Comparison of ENCODE assay signal across 28 cellular contexts in genomic region chr7:96422388-96422787, GRCh38.
"Had no signal": no experiment of that assay in that cellular context is flagged by ENCODE, and none has a peak within 500 bp of the region (broad histone marks: within the 10 kb centered on the region; RNA-seq: fewer than 3 reads in every experiment).

No MANE protein-coding gene starts in this region.

- DNase-seq: natural killer cell; occipital lobe; ovary; posterior cingulate gyrus; psoas muscle; right cardiac atrium; right lobe of liver; sigmoid colon; small intestine; stimulated activated CD4-positive, alpha-beta T cell treated with anti-CD3 and anti-CD28 coated beads, Interleukin-15, amount 100 ng/mL, for 24 hours; stimulated activated CD4-positive, alpha-beta T cell treated with anti-CD3 and anti-CD28 coated beads, Interleukin-2, amount 100 ng/mL, for 24 hours; stimulated activated CD4-positive, alpha-beta T cell treated with anti-CD3 and anti-CD28 coated beads, Interleukin-2, amount 100 ng/mL, for 48 hours; stimulated activated CD4-positive, alpha-beta T cell treated with anti-CD3 and anti-CD28 coated beads, Interleukin-4, amount 100 ng/mL, for 24 hours; stimulated activated naive B cell treated with anti-CD40 and anti-IgM and Interleukin-4, amounts not matched to agents 10 μg/mL and 1 μg/mL and 100 μg/mL, for 72 hours; stimulated activated naive CD4-positive, alpha-beta T cell treated with Interleukin-2 at 50 U/mL for 16 hours; stomach; thyroid gland; trophoblast cell; upper lobe of left lung; uterus had no signal

- H3K36me3 Mint-ChIP-seq: natural killer cell; neural progenitor cell; stimulated activated effector memory CD8-positive, alpha-beta T cell treated with anti-CD3 and anti-CD28 coated beads, Interleukin-12 subunit alpha, Interleukin-12 subunit beta, amount 100 ng/mL, for 72 hours; stimulated activated naive B cell treated with anti-CD40 and anti-IgM and Interleukin-4, amounts not matched to agents 10 μg/mL and 1 μg/mL and 100 μg/mL, for 72 hours had no signal

- H3K4me3 Mint-ChIP-seq: natural killer cell; nephron; neural progenitor cell; stimulated activated effector memory CD8-positive, alpha-beta T cell treated with anti-CD3 and anti-CD28 coated beads, Interleukin-12 subunit alpha, Interleukin-12 subunit beta, amount 100 ng/mL, for 72 hours; stimulated activated naive B cell treated with anti-CD40 and anti-IgM and Interleukin-4, amounts not matched to agents 10 μg/mL and 1 μg/mL and 100 μg/mL, for 72 hours; stimulated activated naive CD8-positive, alpha-beta T cell treated with anti-CD3 and anti-CD28 coated beads, Interleukin-15, Interleukin-2, amounts not matched to agents 100 ng/mL and 50 ng/mL, for 24 hours had no signal

- H3K27ac Mint-ChIP-seq: natural killer cell; nephron; neural progenitor cell; progenitor cell of endocrine pancreas; stimulated activated effector memory CD8-positive, alpha-beta T cell treated with anti-CD3 and anti-CD28 coated beads, Interleukin-12 subunit alpha, Interleukin-12 subunit beta, amount 100 ng/mL, for 72 hours; stimulated activated naive B cell treated with anti-CD40 and anti-IgM and Interleukin-4, amounts not matched to agents 10 μg/mL and 1 μg/mL and 100 μg/mL, for 72 hours; stimulated activated naive CD8-positive, alpha-beta T cell treated with anti-CD3 and anti-CD28 coated beads, Interleukin-15, Interleukin-2, amounts not matched to agents 100 ng/mL and 50 ng/mL, for 24 hours had no signal

- H3K9me3 Mint-ChIP-seq: natural killer cell; nephron; neural progenitor cell; stimulated activated effector memory CD8-positive, alpha-beta T cell treated with anti-CD3 and anti-CD28 coated beads, Interleukin-12 subunit alpha, Interleukin-12 subunit beta, amount 100 ng/mL, for 72 hours; stimulated activated naive B cell treated with anti-CD40 and anti-IgM and Interleukin-4, amounts not matched to agents 10 μg/mL and 1 μg/mL and 100 μg/mL, for 72 hours; stimulated activated naive CD8-positive, alpha-beta T cell treated with anti-CD3 and anti-CD28 coated beads, Interleukin-15, Interleukin-2, amounts not matched to agents 100 ng/mL and 50 ng/mL, for 24 hours had no signal

- H3K27ac ChIP-seq: neural progenitor cell, ovary, parathyroid adenoma, psoas muscle, right lobe of liver, sigmoid colon, stomach, thoracic aorta, thyroid gland, tibial nerve, upper lobe of left lung, uterus had no signal

- H2AFZ ChIP-seq: neural progenitor cell, parathyroid adenoma had no signal

- H3K4me1 Mint-ChIP-seq: natural killer cell; stimulated activated effector memory CD8-positive, alpha-beta T cell treated with anti-CD3 and anti-CD28 coated beads, Interleukin-12 subunit alpha, Interleukin-12 subunit beta, amount 100 ng/mL, for 72 hours; stimulated activated naive B cell treated with anti-CD40 and anti-IgM and Interleukin-4, amounts not matched to agents 10 μg/mL and 1 μg/mL and 100 μg/mL, for 72 hours had no signal

- H3K36me3 ChIP-seq: neural progenitor cell, ovary, right lobe of liver, sigmoid colon, stomach, thoracic aorta, thyroid gland, tibial nerve, upper lobe of left lung, uterus had no signal

- H3K27me3 ChIP-seq: neural progenitor cell, ovary, right lobe of liver, sigmoid colon, stomach, thyroid gland, tibial nerve, upper lobe of left lung, uterus had no signal

- H3K4me3 ChIP-seq: neural progenitor cell, ovary, psoas muscle, right lobe of liver, sigmoid colon, stomach, thoracic aorta, thyroid gland, tibial nerve, upper lobe of left lung, uterus had no signal

- ATAC-seq: natural killer cell; psoas muscle; right lobe of liver; stimulated activated effector memory CD8-positive, alpha-beta T cell treated with anti-CD3 and anti-CD28 coated beads, Interleukin-12 subunit alpha, Interleukin-12 subunit beta, amount 100 ng/mL, for 72 hours; stimulated activated naive B cell treated with anti-CD40 and anti-IgM and Interleukin-4, amounts not matched to agents 10 μg/mL and 1 μg/mL and 100 μg/mL, for 72 hours had no signal

- H3K9ac ChIP-seq: neural progenitor cell, parathyroid adenoma had no signal

- H3K4me2 ChIP-seq: neural progenitor cell had no signal

- H3K79me2 ChIP-seq: parathyroid adenoma had no signal

- H3K4me1 ChIP-seq: psoas muscle, sigmoid colon, stomach, upper lobe of left lung, uterus had no signal

- H3K27me3 Mint-ChIP-seq: progenitor cell of endocrine pancreas; stimulated activated naive B cell treated with anti-CD40 and anti-IgM and Interleukin-4, amounts not matched to agents 10 μg/mL and 1 μg/mL and 100 μg/mL, for 72 hours had no signal

- H3K9me3 ChIP-seq: ovary, psoas muscle, right lobe of liver, sigmoid colon, stomach, thoracic aorta, thyroid gland, tibial nerve, upper lobe of left lung, uterus had no signal
